Comparison of ENCODE assay signal across 22 cellular contexts in the genomic region with DNA sequence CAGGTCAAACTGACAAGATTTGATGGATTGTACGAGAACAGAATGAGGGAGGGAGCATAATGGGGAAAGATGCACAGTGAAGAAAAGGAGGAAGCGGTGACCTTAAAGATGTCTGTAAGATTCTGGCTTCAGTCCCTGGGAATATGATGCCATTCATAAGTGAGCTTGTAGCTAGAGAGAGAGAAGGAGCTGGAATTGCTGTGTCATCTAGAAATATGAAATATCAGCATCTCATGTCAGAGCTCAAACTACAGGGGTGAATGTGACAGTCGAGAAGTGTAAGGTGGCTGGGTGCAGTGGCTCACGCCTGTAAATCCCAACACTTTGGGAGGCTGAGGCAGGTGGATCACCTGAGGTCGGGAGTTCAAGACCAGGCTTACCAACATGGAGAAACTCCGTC. TPM values are rescaled to one million over a fixed set of nuclear protein-coding genes. Genes with fewer than 3 reads are reported as not detected.
DNase-seq lines count a peak whose midpoint lies in the region; ATAC-seq, FAIRE-seq and TF ChIP-seq lines count a peak whose summit lies in the region.
"Had no signal": no experiment of that assay in that cellular context is flagged by ENCODE, and none has a peak within 500 bp of the region (broad histone marks: within the 10 kb centered on the region; RNA-seq: fewer than 3 reads in every experiment).

No MANE protein-coding gene starts in this region.

- peaks cover 9% of the 10 kb centered on the region for H3K27me3 Mint-ChIP-seq in GM23338 (ENCODE audit: insufficient read depth, low read depth, poor library complexity)

- 77% methylated on average over 6 of the region's 6 CpGs for WGBS in A549 (ENCODE audit: missing lambda C conversion rate)
- 2% methylated on average over 6 of the region's 6 CpGs for WGBS in K562 (ENCODE audit: insufficient coverage, low coverage, missing lambda C conversion rate)

- H3K79me2 ChIP-seq in GM23338 (replicated peaks; ENCODE audit: insufficient read depth), result no peaks in the 10 kb centered on the region
- H3K79me2 ChIP-seq in K562 (ENCODE audit: control insufficient read depth, insufficient read depth, low read length), result no peaks in the 10 kb centered on the region

- H3K9me3 ChIP-seq in A549 (no peaks in the 10 kb centered on the region), K562 (replicated peaks; ENCODE audit: control insufficient read depth, insufficient read depth, low read depth, low read length) (no peaks in the 10 kb centered on the region)
- H3K9me3 ChIP-seq: BLaER1 treated with 17β-estradiol and CSF1 and Interleukin-3, amounts not matched to agents 10 nM and 100 nM; Caco-2 had no signal

- TF ChIP-seq POLR2A in A549 (IDR thresholded peaks at IDR 0.05; ENCODE audit: low read length) (no peak), K562 (conservative IDR thresholded peaks at IDR 0.05) (no peak)

- H4K20me1 ChIP-seq in GM23338 (replicated peaks; ENCODE audit: insufficient read depth) (no peaks in the 10 kb centered on the region), K562 (replicated peaks; ENCODE audit: control insufficient read depth, insufficient read depth, low read length) (no peaks in the 10 kb centered on the region)
- H4K20me1 ChIP-seq: BLaER1 treated with 17β-estradiol and CSF1 and Interleukin-3, amounts not matched to agents 10 nM and 100 nM had no signal

- H3K4me3 Mint-ChIP-seq in GM23338, result no peak overlapping the region
- H3K4me3 Mint-ChIP-seq: B cell; CD4-positive, alpha-beta T cell; CD8-positive, alpha-beta T cell had no signal

- TF ChIP-seq EP300 in A549 (IDR thresholded peaks at IDR 0.05) (no peak), K562 (IDR thresholded peaks at IDR 0.05; ENCODE audit: low read length) (no peak)

- BruUV-seq in K562 (replicated peaks; lab: Mats Ljungman, UMichigan), result no TSS peak

- CTCF ChIA-PET in A549 (lab: Yijun Ruan, JAX) (interaction anchor here (0.6 to 1.6 kb wide), 11 partner anchors 9 to 1401 kb away, joined by 3 to 6 read pairs (median 4); a partner anchor contains a TSS), K562 (lab: Yijun Ruan, JAX; ENCODE audit: low intra/inter-chr PET ratio) (interaction anchor here (0.6 kb wide), 1 partner anchor 28 kb away, joined by 4 read pairs; no protein-coding TSS in a partner anchor)

- H3K4me1 Mint-ChIP-seq in GM23338, result peaks cover 8% of the 10 kb centered on the region; the same call in 2 of the 3 replicates
- H3K4me1 Mint-ChIP-seq: B cell had no signal

- TF ChIP-seq CTCF in A549 (IDR thresholded peaks at IDR 0.05) (no peak), GM23338 (conservative IDR thresholded peaks at IDR 0.05; ENCODE audit: low read depth in 2 of 2) (no peak), K562 (IDR thresholded peaks at IDR 0.05 in 2 of 3, conservative IDR thresholded peaks at IDR 0.05 in 1 of 3; ENCODE audit: insufficient read depth in 2 of 3, low read depth in 1 of 3, low read length in 3 of 3) (no peak)

- no peaks in the 10 kb centered on the region for H3K36me3 ChIP-seq in GM23338 (ENCODE audit: insufficient read depth)
- no peaks in the 10 kb centered on the region for H3K36me3 ChIP-seq in K562 (ENCODE audit: control insufficient read depth, insufficient read depth, low read length)
- H3K36me3 ChIP-seq: BLaER1 treated with 17β-estradiol and CSF1 and Interleukin-3, amounts not matched to agents 10 nM and 100 nM had no signal

- FAIRE-seq in A549 (lab: Jason Lieb, UNC) (no peak), K562 (lab: Jason Lieb, UNC) (no peak)
- FAIRE-seq: A204.1, D721Med, G401.6, GM12891, GM19239 had no signal

- H3K9me3 Mint-ChIP-seq in GM23338, result no peaks in the 10 kb centered on the region
- H3K9me3 Mint-ChIP-seq in activated naive CD4-positive, alpha-beta T cell treated with anti-CD3 and anti-CD28 coated beads, Interleukin-2, amount 50 U/mL, for 72 hours, result no peaks in the 10 kb centered on the region
- H3K9me3 Mint-ChIP-seq: CD4-positive, alpha-beta T cell; CD8-positive, alpha-beta T cell had no signal

- H3K4me1 ChIP-seq in A549, result peaks cover 12% of the 10 kb centered on the region
- H3K4me1 ChIP-seq in GM23338 (ENCODE audit: insufficient read depth), result peaks cover 7% of the 10 kb centered on the region; the same call in 1 of the 2 replicates
- H3K4me1 ChIP-seq in K562 (replicated peaks in 1 of 2; ENCODE audit: control insufficient read depth in 2 of 2, insufficient read depth in 2 of 2, low read length in 2 of 2), result no peaks in the 10 kb centered on the region
- H3K4me1 ChIP-seq: BLaER1 treated with 17β-estradiol and CSF1 and Interleukin-3, amounts not matched to agents 10 nM and 100 nM; Caco-2 had no signal

- H3K4me2 ChIP-seq in A549, result no peak overlapping the region
- no peak overlapping the region for H3K4me2 ChIP-seq in GM23338
- no peak overlapping the region for H3K4me2 ChIP-seq in K562 (ENCODE audit: insufficient read depth, low read length)
- H3K4me2 ChIP-seq: BLaER1 treated with 17β-estradiol and CSF1 and Interleukin-3, amounts not matched to agents 10 nM and 100 nM had no signal

- no peaks in the 10 kb centered on the region for H3K27me3 ChIP-seq in GM23338 (ENCODE audit: insufficient read depth)
- peaks cover 12 to 17% of the 10 kb centered on the region in 2 experiments; a peak in 3 of 5 replicates for H3K27me3 ChIP-seq in K562 (ENCODE audit: control insufficient read depth in 2 of 2, insufficient read depth in 2 of 2, low read length in 2 of 2)
- H3K27me3 ChIP-seq: BLaER1 treated with 17β-estradiol and CSF1 and Interleukin-3, amounts not matched to agents 10 nM and 100 nM had no signal

- no peak overlapping the region for H2AFZ ChIP-seq in GM23338
- H2AFZ ChIP-seq in K562 (ENCODE audit: low read depth, low read length), result no peak overlapping the region

- ATAC-seq in A549, result no peak
- ATAC-seq in GM23338, result no peak
- no peak; the same call in 2 of the 3 replicates for ATAC-seq in K562
- ATAC-seq in activated naive CD4-positive, alpha-beta T cell treated with anti-CD3 and anti-CD28 coated beads, Interleukin-2, amount 50 U/mL, for 72 hours, result no peak
- ATAC-seq: CD8-positive, alpha-beta T cell had no signal

- no peak overlapping the region for H3K9ac ChIP-seq in K562 (ENCODE audit: insufficient read depth in 1 of 2, low read depth in 2 of 2, low read length in 2 of 2)
- H3K9ac ChIP-seq: BLaER1 treated with 17β-estradiol and CSF1 and Interleukin-3, amounts not matched to agents 10 nM and 100 nM had no signal

- intact Hi-C loops in K562 (cut with micrococcal nuclease), result no loop called here

- no peaks in the 10 kb centered on the region for H3F3A ChIP-seq in GM23338 (replicated peaks; ENCODE audit: low read depth)

- TF ChIP-seq RAD21 in A549 (conservative IDR thresholded peaks at IDR 0.05 in 1 of 2, IDR thresholded peaks at IDR 0.05 in 1 of 2), result no peak
- TF ChIP-seq RAD21 in K562 (CRISPR knock-in tag; conservative IDR thresholded peaks at IDR 0.05 in 1 of 2, IDR thresholded peaks at IDR 0.05 in 1 of 2), result no peak

- H3K27ac Mint-ChIP-seq in GM23338, result peak overlapping the region; percentile 31; the same call in 1 of the 2 replicates
- H3K27ac Mint-ChIP-seq in activated naive CD4-positive, alpha-beta T cell treated with anti-CD3 and anti-CD28 coated beads, Interleukin-2, amount 50 U/mL, for 72 hours, result peak overlapping the region in 1 of 2 donors; percentile 27
- H3K27ac Mint-ChIP-seq: B cell; CD4-positive, alpha-beta T cell; CD8-positive, alpha-beta T cell had no signal

- POLR2A ChIA-PET in A549 (lab: Yijun Ruan, JAX), result no interaction called here
- POLR2A ChIA-PET in K562 (lab: Yijun Ruan, JAX), result interaction anchor here (1.4 kb wide), 2 partner anchors 9 to 19 kb away, joined by 4 to 5 read pairs; no protein-coding TSS in a partner anchor

- DNase-seq in A549 (ENCODE audit: low read depth in 1 of 2, low spot score in 1 of 2) (no peak), GM23338 (ENCODE audit: low spot score) (no peak), K562 (ENCODE audit: extremely low read depth in 1 of 4, low spot score in 3 of 4) (no peak), NCI-H446 (lab: John Stamatoyannopoulos, UW) (no peak)
- DNase-seq in stimulated activated CD4-positive, alpha-beta T cell treated with anti-CD3 and anti-CD28 coated beads, Interleukin-4, amount 100 ng/mL, for 4 hours, result no peak
- DNase-seq in activated naive CD4-positive, alpha-beta T cell treated with anti-CD3 and anti-CD28 coated beads, Interleukin-2, amount 50 U/mL, for 72 hours (ENCODE audit: low spot score in 2 of 2), result no peak
- DNase-seq: 8988T; AML-193; Caco-2; Calu3; CD4-positive, alpha-beta T cell; CD8-positive, alpha-beta T cell; DMS79 treated with DMSO at 0.1 percent for 48 hours; GF-D8 had no signal

- no peaks in the 10 kb centered on the region for H3K9me1 ChIP-seq in K562 (ENCODE audit: control insufficient read depth, insufficient read depth, low read length)

- in situ Hi-C loops in K562 (cut with MboI), result no loop called here

- H3K27ac ChIP-seq in A549 (no peak overlapping the region), GM23338 (ENCODE audit: low read depth) (no peak overlapping the region), K562 (ENCODE audit: extremely low read depth, low read depth, low read length) (no peak overlapping the region)
- H3K27ac ChIP-seq: BLaER1 treated with 17β-estradiol and CSF1 and Interleukin-3, amounts not matched to agents 10 nM and 100 nM; C4-2B had no signal

- H3K4me3 ChIP-seq in A549 (no peak overlapping the region), GM23338 (no peak overlapping the region), K562 (no peak overlapping the region)
- H3K4me3 ChIP-seq: BLaER1 treated with 17β-estradiol and CSF1 and Interleukin-3, amounts not matched to agents 10 nM and 100 nM had no signal

- H3K9me2 ChIP-seq in GM23338 (ENCODE audit: insufficient read depth), result 0 out of 2 replicates have a peak, but pooled peaks cover 5% of the 10 kb centered on the region

- H3K36me3 Mint-ChIP-seq in GM23338 (ENCODE audit: low read depth), result no peaks in the 10 kb centered on the region
- H3K36me3 Mint-ChIP-seq in activated naive CD4-positive, alpha-beta T cell treated with anti-CD3 and anti-CD28 coated beads, Interleukin-2, amount 50 U/mL, for 72 hours, result no peaks in the 10 kb centered on the region
- H3K36me3 Mint-ChIP-seq: CD8-positive, alpha-beta T cell had no signal

RNA-seq across cellular contexts. Expression of a gene that starts 24.0 kb away (rescaled TPM):
- polyA plus RNA-seq in A549 (2011; rRNA removed) (1.2 and 1.5 TPM in 2 replicates), A549 (2017; fragmentation: RNase III; extraction: RNeasy Plus Mini Kit Qiagen cat#74134 plus additional on column Dnase treatment) (2.7 to 3.2 TPM (median 2.9 TPM) in 3 replicates), GM23338 (2016; fragmentation: Nextera tagmentation; extraction: Ambion mirVana) (7.2 and 8.3 TPM in 2 replicates), K562 (2011; rRNA removed) (3.0 and 5.3 TPM in 2 replicates), K562 (2014; fragmentation: Illumina TruSeq; extraction: Trizol) (5.1 and 6.2 TPM in 2 replicates), K562 (2014; fragmentation: Nextera tagmentation; extraction: Ambion mirVana) (under 1 TPM; 0.31 TPM), K562 (2014; rRNA removed) (10.4 and 10.5 TPM in 2 replicates)
- polyA plus RNA-seq in A549 (2012; cell fraction: cytosol; rRNA removed), result 2.1 and 3.1 TPM in 2 replicates
- polyA plus RNA-seq in A549 (2012; cell fraction: nucleus; rRNA removed), result 12.6 and 13.9 TPM in 2 replicates
- polyA minus RNA-seq in A549 (2011; rRNA and poly(A)+ RNA removed), result 1.3 and 2.1 TPM in 2 replicates
- 8.9 and 11.2 TPM in 2 replicates for total RNA-seq in GM23338 (2014; rRNA removed; shearing (Covaris generic))
- 13.7 and 31.3 TPM in 2 replicates for total RNA-seq in K562 (2011; cell fraction: chromatin; rRNA removed; ENCODE audit: low replicate concordance)
- 20.9 and 25.0 TPM in 2 replicates for total RNA-seq in K562 (2011; cell fraction: nucleolus; rRNA removed)
- 17.4 and 19.4 TPM in 2 replicates for total RNA-seq in K562 (2011; cell fraction: nucleoplasm; rRNA removed)
- total RNA-seq in K562 (2014; rRNA removed) (9.0 and 10.1 TPM in 2 replicates), K562 (2014; rRNA removed; fragmentation: Illumina TruSeq; extraction: Trizol) (1.1 and 2.0 TPM in 2 replicates), K562 (2015; rRNA removed; fragmentation: Illumina TruSeq; extraction: Trizol) (3.0 and 3.5 TPM in 2 replicates), K562 (2021) (14.1 and 17.1 TPM in 2 replicates)
- polyA plus RNA-seq in K562 (2011; cell fraction: cytosol; rRNA removed), result 3.4 and 4.9 TPM in 2 replicates
- 39.6 and 62.6 TPM in 2 replicates for polyA plus RNA-seq in K562 (2011; cell fraction: nucleus; rRNA removed)
- polyA plus RNA-seq in K562 (2012), result 10.1 and 16.2 TPM in 2 replicates
- 0.84 and 1.2 TPM in 2 replicates for polyA minus RNA-seq in K562 (2011; rRNA and poly(A)+ RNA removed)
- 3.1 and 3.9 TPM in 2 replicates for polyA minus RNA-seq in K562 (2011; cell fraction: cytosol; rRNA and poly(A)+ RNA removed)
- polyA minus RNA-seq in K562 (2011; cell fraction: nucleus; rRNA and poly(A)+ RNA removed), result 14.1 and 15.1 TPM in 2 replicates
- total RNA-seq in activated naive CD4-positive, alpha-beta T cell treated with anti-CD3 and anti-CD28 coated beads, Interleukin-2, amount 50 U/mL, for 72 hours, result 1 to 10 TPM; 4.7 to 5.2 TPM

RNA-seq across cellular contexts. Expression of a gene that starts 58.3 kb away (rescaled TPM):
- polyA plus RNA-seq in A549 (2011; rRNA removed) (143 and 168 TPM in 2 replicates), A549 (2017; fragmentation: RNase III; extraction: RNeasy Plus Mini Kit Qiagen cat#74134 plus additional on column Dnase treatment) (96.7 to 115 TPM (median 111 TPM) in 3 replicates), GM23338 (2016; fragmentation: Nextera tagmentation; extraction: Ambion mirVana) (494 and 509 TPM in 2 replicates), K562 (2011; rRNA removed) (132 and 162 TPM in 2 replicates), K562 (2014; fragmentation: Illumina TruSeq; extraction: Trizol) (168 and 193 TPM in 2 replicates), K562 (2014; fragmentation: Nextera tagmentation; extraction: Ambion mirVana) (100 to 1,000 TPM; 396 to 492 TPM), K562 (2014; rRNA removed) (178 and 199 TPM in 2 replicates)
- 65.5 and 79.0 TPM in 2 replicates for polyA plus RNA-seq in A549 (2012; cell fraction: cytosol; rRNA removed)
- 17.6 and 34.1 TPM in 2 replicates for polyA plus RNA-seq in A549 (2012; cell fraction: nucleus; rRNA removed)
- 22.3 and 24.8 TPM in 2 replicates for polyA minus RNA-seq in A549 (2011; rRNA and poly(A)+ RNA removed)
- 166 and 179 TPM in 2 replicates for total RNA-seq in GM23338 (2014; rRNA removed; shearing (Covaris generic))
- total RNA-seq in K562 (2011; cell fraction: chromatin; rRNA removed; ENCODE audit: low replicate concordance), result 17.1 and 17.3 TPM in 2 replicates
- 25.5 and 28.2 TPM in 2 replicates for total RNA-seq in K562 (2011; cell fraction: nucleolus; rRNA removed)
- 26.2 and 31.3 TPM in 2 replicates for total RNA-seq in K562 (2011; cell fraction: nucleoplasm; rRNA removed)
- total RNA-seq in K562 (2014; rRNA removed) (153 and 194 TPM in 2 replicates), K562 (2014; rRNA removed; fragmentation: Illumina TruSeq; extraction: Trizol) (136 and 150 TPM in 2 replicates), K562 (2015; rRNA removed; fragmentation: Illumina TruSeq; extraction: Trizol) (151 and 163 TPM in 2 replicates), K562 (2021) (88.4 and 89.9 TPM in 2 replicates)
- 52.4 and 86.8 TPM in 2 replicates for polyA plus RNA-seq in K562 (2011; cell fraction: cytosol; rRNA removed)
- polyA plus RNA-seq in K562 (2011; cell fraction: nucleus; rRNA removed), result 28.2 and 43.9 TPM in 2 replicates
- polyA plus RNA-seq in K562 (2012), result 129 and 131 TPM in 2 replicates
- polyA minus RNA-seq in K562 (2011; rRNA and poly(A)+ RNA removed), result 50.7 and 52.0 TPM in 2 replicates
- 24.8 and 31.6 TPM in 2 replicates for polyA minus RNA-seq in K562 (2011; cell fraction: cytosol; rRNA and poly(A)+ RNA removed)
- 15.2 and 23.8 TPM in 2 replicates for polyA minus RNA-seq in K562 (2011; cell fraction: nucleus; rRNA and poly(A)+ RNA removed)
- total RNA-seq in activated naive CD4-positive, alpha-beta T cell treated with anti-CD3 and anti-CD28 coated beads, Interleukin-2, amount 50 U/mL, for 72 hours, result 10 to 100 TPM; 37.4 to 37.8 TPM
